ENCODE assay signal across 18 cellular contexts in genomic region chr2:3212984-3213383, GRCh38.
DNase-seq lines count a peak whose midpoint lies in the region; ATAC-seq, FAIRE-seq and TF ChIP-seq lines count a peak whose summit lies in the region.
"Had no signal": no experiment of that assay in that cellular context is flagged by ENCODE, and none has a peak within 500 bp of the region (broad histone marks: within the 10 kb centered on the region; RNA-seq: fewer than 3 reads in every experiment).

No MANE protein-coding gene starts in this region.

- H3K27ac ChIP-seq in HepG2 (ENCODE audit: extremely low read length, insufficient read depth, low read length) (no peak overlapping the region), right lobe of liver (no peak overlapping the region), K562 (ENCODE audit: extremely low read depth, low read depth, low read length) (no peak overlapping the region), neural cell (ENCODE audit: low read length) (peak overlapping the region; percentile 37)
- H3K27ac ChIP-seq: BLaER1 had no signal

- H3F3A ChIP-seq in neural cell (ENCODE audit: insufficient read depth, low read length, poor library complexity, severe bottlenecking) = no peaks in the 10 kb centered on the region

- no TSS peak for BruUV-seq in HepG2 (replicated peaks; lab: Mats Ljungman, UMichigan)
- no TSS peak for BruUV-seq in K562 (replicated peaks; lab: Mats Ljungman, UMichigan)

- H3K9me3 ChIP-seq in HepG2 (ENCODE audit: low read length) (no peaks in the 10 kb centered on the region), right lobe of liver (no peaks in the 10 kb centered on the region), K562 (replicated peaks; ENCODE audit: control insufficient read depth, insufficient read depth, low read depth, low read length) (no peaks in the 10 kb centered on the region), neural cell (ENCODE audit: low read length) (no peaks in the 10 kb centered on the region)
- H3K9me3 ChIP-seq: BLaER1, HAP-1 had no signal

- no peaks in the 10 kb centered on the region for H3K27me3 ChIP-seq in HepG2 (ENCODE audit: control insufficient read depth in 1 of 2, insufficient read depth in 2 of 2, low read length in 2 of 2)
- no peaks in the 10 kb centered on the region for H3K27me3 ChIP-seq in right lobe of liver
- no peaks in the 10 kb centered on the region for H3K27me3 ChIP-seq in K562 (ENCODE audit: control insufficient read depth in 2 of 2, insufficient read depth in 2 of 2, low read length in 2 of 2)
- no peaks in the 10 kb centered on the region for H3K27me3 ChIP-seq in neural cell (ENCODE audit: insufficient read depth, low read depth, low read length)
- H3K27me3 ChIP-seq: BLaER1 had no signal

- H4K20me1 ChIP-seq in HepG2 (ENCODE audit: insufficient read depth, low read length) = peaks cover 3% of the 10 kb centered on the region; the same call in 1 of the 2 replicates
- H4K20me1 ChIP-seq in K562 (replicated peaks; ENCODE audit: control insufficient read depth, insufficient read depth, low read length) = no peaks in the 10 kb centered on the region
- H4K20me1 ChIP-seq in neural cell (ENCODE audit: insufficient read depth) = no peaks in the 10 kb centered on the region
- H4K20me1 ChIP-seq: BLaER1 had no signal

- CTCF ChIA-PET in HepG2 (lab: Yijun Ruan, JAX; ENCODE audit: low intra/inter-chr PET ratio, low total read pairs) = no interaction called here
- CTCF ChIA-PET in K562 (lab: Yijun Ruan, JAX; ENCODE audit: low intra/inter-chr PET ratio) = no interaction called here

- TF ChIP-seq RAD21 in HepG2 (CRISPR knock-in tag; IDR thresholded peaks at IDR 0.05) (no peak), K562 (CRISPR knock-in tag; conservative IDR thresholded peaks at IDR 0.05 in 1 of 2, IDR thresholded peaks at IDR 0.05 in 1 of 2) (no peak), neural cell (conservative IDR thresholded peaks at IDR 0.05) (no peak)

- ATAC-seq in HepG2 = no peak
- ATAC-seq in right lobe of liver = no peak
- ATAC-seq in HG03469 (IDR thresholded peaks at IDR 0.05; ENCODE audit: unreplicated experiment) = peak; percentile 42
- ATAC-seq in K562 = no peak
- no peak for ATAC-seq in activated naive CD4-positive, alpha-beta T cell treated with anti-CD3 and anti-CD28 coated beads, Interleukin-2, amount 50 U/mL, for 72 hours
- ATAC-seq in HG02970 (IDR thresholded peaks at IDR 0.05; ENCODE audit: low FRiP score, unreplicated experiment) = no peak
- ATAC-seq in sciatic nerve = no peak
- ATAC-seq: GM12878 had no signal

- TF ChIP-seq CTCF in HepG2 (CRISPR knock-in tag; IDR thresholded peaks at IDR 0.05) = no peak
- TF ChIP-seq CTCF in right lobe of liver (IDR thresholded peaks at IDR 0.05) = no peak
- TF ChIP-seq CTCF in K562 (IDR thresholded peaks at IDR 0.05 in 2 of 3, conservative IDR thresholded peaks at IDR 0.05 in 1 of 3; ENCODE audit: insufficient read depth in 2 of 3, low read depth in 1 of 3, low read length in 3 of 3) = no peak
- TF ChIP-seq CTCF in neural cell (IDR thresholded peaks at IDR 0.05; ENCODE audit: poor library complexity, severe bottlenecking) = no peak

- peaks cover 6 to 40% of the 10 kb centered on the region in 2 experiments; a peak in 4 of 5 replicates for H3K36me3 ChIP-seq in HepG2 (replicated peaks in 1 of 2; ENCODE audit: control insufficient read depth in 1 of 2, insufficient read depth in 2 of 2, low read length in 2 of 2)
- no peaks in the 10 kb centered on the region for H3K36me3 ChIP-seq in right lobe of liver
- H3K36me3 ChIP-seq in K562 (ENCODE audit: control insufficient read depth, insufficient read depth, low read length) = peaks cover 14% of the 10 kb centered on the region; the same call in 1 of the 3 replicates
- no peaks in the 10 kb centered on the region for H3K36me3 ChIP-seq in neural cell (ENCODE audit: insufficient read depth, low read length)
- H3K36me3 ChIP-seq: HAP-1 had no signal

- H3K79me2 ChIP-seq in HepG2 (ENCODE audit: insufficient read depth, low read length) = no peaks in the 10 kb centered on the region
- H3K79me2 ChIP-seq in K562 (ENCODE audit: control insufficient read depth, insufficient read depth, low read length) = no peaks in the 10 kb centered on the region; the same call in 2 of the 3 replicates
- no peaks in the 10 kb centered on the region for H3K79me2 ChIP-seq in neural cell (replicated peaks; ENCODE audit: insufficient read depth, low read length)

- POLR2A ChIA-PET in HepG2 (lab: Yijun Ruan, JAX) = no interaction called here
- POLR2A ChIA-PET in K562 (lab: Yijun Ruan, JAX) = interaction anchor here (0.6 kb wide), 1 partner anchor 274 kb away, joined by 3 read pairs; no protein-coding TSS in a partner anchor

- H3K36me3 Mint-ChIP-seq in activated naive CD4-positive, alpha-beta T cell treated with anti-CD3 and anti-CD28 coated beads, Interleukin-2, amount 50 U/mL, for 72 hours = peaks cover 11 to 33% of the 10 kb centered on the region in 2 donors

- intact Hi-C loops in HepG2 (cut with micrococcal nuclease; ENCODE audit: unreplicated experiment) = no loop called here
- intact Hi-C loops in right lobe of liver (cut with DNase I) = no loop called here
- intact Hi-C loops in K562 (cut with micrococcal nuclease) = no loop called here
- intact Hi-C loops in sciatic nerve (cut with DNase I) = no loop called here

- 96% methylated on average over 6 of the region's 6 CpGs for WGBS in HepG2 (ENCODE audit: low lambda C conversion rate)
- 99% methylated on average over 6 of the region's 6 CpGs for WGBS in right lobe of liver (ENCODE audit: insufficient coverage, low coverage, low lambda C conversion rate, missing lambda C conversion rate)
- WGBS in K562 (ENCODE audit: insufficient coverage, low coverage, missing lambda C conversion rate) = 84% methylated on average over 6 of the region's 6 CpGs

- no peak overlapping the region for H3K9ac ChIP-seq in HepG2 (ENCODE audit: insufficient read depth, low read depth, low read length)
- no peak overlapping the region for H3K9ac ChIP-seq in K562 (ENCODE audit: insufficient read depth in 1 of 2, low read depth in 2 of 2, low read length in 2 of 2)
- no peak overlapping the region for H3K9ac ChIP-seq in neural cell (ENCODE audit: low read length)
- H3K9ac ChIP-seq: BLaER1 had no signal

- H3K4me2 ChIP-seq in HepG2 (ENCODE audit: low read depth, low read length) (no peak overlapping the region), K562 (ENCODE audit: insufficient read depth, low read length) (no peak overlapping the region), neural cell (ENCODE audit: low read length) (no peak overlapping the region)
- H3K4me2 ChIP-seq: BLaER1 had no signal

- in situ Hi-C loops in HepG2 (cut with HindIII; ENCODE audit: extremely low pct_ligation_motif_present, low pct_unique_long_range_greater_than_20kb) = no loop called here
- in situ Hi-C loops in K562 (cut with MboI) = no loop called here

- H3K9me1 ChIP-seq in K562 (ENCODE audit: control insufficient read depth, insufficient read depth, low read length) = no peaks in the 10 kb centered on the region

- H3K4me1 ChIP-seq in HepG2 (ENCODE audit: insufficient read depth, low read length) = no peaks in the 10 kb centered on the region
- H3K4me1 ChIP-seq in right lobe of liver = no peaks in the 10 kb centered on the region
- no peaks in the 10 kb centered on the region for H3K4me1 ChIP-seq in K562 (replicated peaks in 1 of 2; ENCODE audit: control insufficient read depth in 2 of 2, insufficient read depth in 2 of 2, low read length in 2 of 2)
- H3K4me1 ChIP-seq: HAP-1 had no signal

- TF ChIP-seq POLR2A in HepG2 (IDR thresholded peaks at IDR 0.05; ENCODE audit: insufficient read depth in 1 of 2, low read depth in 2 of 2, low read length in 2 of 2) (no peak), right lobe of liver (IDR thresholded peaks at IDR 0.05) (no peak), K562 (conservative IDR thresholded peaks at IDR 0.05) (no peak)

- FAIRE-seq in HepG2 (lab: Jason Lieb, UNC) (no peak), K562 (lab: Jason Lieb, UNC) (no peak)
- FAIRE-seq: A204.1, GM12878, GM19239, HTR-8/SVneo had no signal

- peaks cover 0 to 16% of the 10 kb centered on the region in 2 donors for H3K9me3 Mint-ChIP-seq in activated naive CD4-positive, alpha-beta T cell treated with anti-CD3 and anti-CD28 coated beads, Interleukin-2, amount 50 U/mL, for 72 hours
- H3K9me3 Mint-ChIP-seq: CD4-positive, alpha-beta memory T cell had no signal

- DNase-seq in HepG2 (ENCODE audit: low spot score) (no peak), right lobe of liver (no peak), K562 (ENCODE audit: extremely low read depth in 1 of 4, low spot score in 3 of 4) (no peak), sciatic nerve (ENCODE audit: low spot score) (no peak)
- no peak for DNase-seq in activated naive CD4-positive, alpha-beta T cell treated with anti-CD3 and anti-CD28 coated beads, Interleukin-2, amount 50 U/mL, for 72 hours (ENCODE audit: low spot score in 2 of 2)
- DNase-seq: AML-193; CD4-positive, alpha-beta memory T cell; DMS79 treated with DMSO at 0.1 percent for 48 hours; GF-D8 had no signal

- H3K27ac Mint-ChIP-seq in activated naive CD4-positive, alpha-beta T cell treated with anti-CD3 and anti-CD28 coated beads, Interleukin-2, amount 50 U/mL, for 72 hours = no peak overlapping the region
- H3K27ac Mint-ChIP-seq: CD4-positive, alpha-beta memory T cell had no signal

- no peaks in the 10 kb centered on the region for H3K9me2 ChIP-seq in neural cell (ENCODE audit: insufficient read depth, low read length)

- H2AFZ ChIP-seq in HepG2 (ENCODE audit: low read length) (no peak overlapping the region), K562 (ENCODE audit: low read depth, low read length) (no peak overlapping the region), neural cell (ENCODE audit: low read depth, low read length) (no peak overlapping the region)

- TF ChIP-seq EP300 in HepG2 (IDR thresholded peaks at IDR 0.05; ENCODE audit: low read depth in 2 of 2, low read length in 2 of 2) = no peak
- no peak for TF ChIP-seq EP300 in HepG2 (CRISPR knock-in tag; IDR thresholded peaks at IDR 0.05; ENCODE audit: borderline replicate concordance)
- no peak for TF ChIP-seq EP300 in K562 (IDR thresholded peaks at IDR 0.05; ENCODE audit: low read length)
- no peak for TF ChIP-seq EP300 in neural cell (conservative IDR thresholded peaks at IDR 0.05; ENCODE audit: poor library complexity, severe bottlenecking)

- no peak overlapping the region for H3K4me3 ChIP-seq in HepG2 (replicated peaks in 1 of 3; ENCODE audit: insufficient read depth in 1 of 3, low read depth in 2 of 3, low read length in 3 of 3)
- H3K4me3 ChIP-seq in right lobe of liver = no peak overlapping the region
- no peak overlapping the region for H3K4me3 ChIP-seq in K562
- H3K4me3 ChIP-seq in neural cell (ENCODE audit: low read length) = no peak overlapping the region
- H3K4me3 ChIP-seq: BLaER1, GM12878, HAP-1 had no signal

TF ChIP-seq in HepG2, 621 proteins besides CTCF, POLR2A, EP300 and RAD21 (continues in another document):
- TF ChIP-seq CEBPG (CRISPR knock-in tag; IDR thresholded peaks at IDR 0.05) = peak; percentile 67
- peak; percentile 92 for TF ChIP-seq CEBPB (IDR thresholded peaks at IDR 0.05; ENCODE audit: borderline replicate concordance, low read depth, low read length)

TF ChIP-seq in K562, 482 proteins besides CTCF, POLR2A, EP300 and RAD21 (continues in another document):
- TF ChIP-seq PHB2 (IDR thresholded peaks at IDR 0.05; ENCODE audit: low read depth) (no peak), CEBPB (tag; IDR thresholded peaks at IDR 0.05) (peak; percentile 87)

TF ChIP-seq in neural cell, 6 proteins besides CTCF, POLR2A, EP300 and RAD21 (continues in another document):
- no peak for TF ChIP-seq MXI1 (conservative IDR thresholded peaks at IDR 0.05; ENCODE audit: poor library complexity, severe bottlenecking)
- TF ChIP-seq TAF1 (IDR thresholded peaks at IDR 0.05; ENCODE audit: low read depth) = no peak

Comparison
In these comparisons a context has a peak if more than half of its experiments do, and no peak if none do; other contexts are left out.
1. Of the 241 proteins assayed by ChIP-seq in both HepG2 and K562: peak only in HepG2: none; only in K562: none; in both: CEBPB and CEBPG; in neither: 239.